In genomic region chr5:170755679-170756456, GRCh38 we compare ENCODE assay signal across 9 cellular contexts. TPM values are rescaled to one million over a fixed set of nuclear protein-coding genes. Genes with fewer than 3 reads are reported as not detected.
A peak's percentile ranks its signal among the peaks of the same experiment; 100 is the strongest.
DNase-seq lines count a peak whose midpoint lies in the region; ATAC-seq, FAIRE-seq and TF ChIP-seq lines count a peak whose summit lies in the region.
"Had no signal": no experiment of that assay in that cellular context is flagged by ENCODE, and none has a peak within 500 bp of the region (broad histone marks: within the 10 kb centered on the region; RNA-seq: fewer than 3 reads in every experiment).

No MANE protein-coding gene starts in this region.

- H3K9me3 Mint-ChIP-seq in mesothelial cell of epicardium: no peaks in the 10 kb centered on the region

- no peak overlapping the region for H3K4me3 ChIP-seq in bronchial epithelial cell (ENCODE audit: low read depth, low read length)
- H3K4me3 ChIP-seq: BLaER1 had no signal

- no peak for FAIRE-seq in bronchial epithelial cell (lab: Jason Lieb, UNC)

- H3K27me3 ChIP-seq in bronchial epithelial cell (ENCODE audit: control insufficient read depth, insufficient read depth, low read length): no peaks in the 10 kb centered on the region
- H3K27me3 ChIP-seq: BLaER1 had no signal

- H3K27ac Mint-ChIP-seq in mesothelial cell of epicardium: peak overlapping the region; percentile 65

- TF ChIP-seq CTCF in bronchial epithelial cell (IDR thresholded peaks at IDR 0.05; ENCODE audit: insufficient read depth, low read length, severe bottlenecking) (no peak), mesothelial cell of epicardium (IDR thresholded peaks at IDR 0.05; ENCODE audit: unreplicated experiment) (no peak)

- peak; percentile 55 for DNase-seq in COR-L47 (lab: John Stamatoyannopoulos, UW)
- DNase-seq in NCI-H1105 treated with DMSO at 0.1 percent for 48 hours (lab: John Stamatoyannopoulos, UW): peak; percentile 45
- peak; percentile 58 for DNase-seq in bronchial epithelial cell (ENCODE audit: low read depth)
- peak in 1 of 2 experiments; percentile 53 for DNase-seq in mesothelial cell of epicardium (ENCODE audit: low spot score in 2 of 2, unreplicated experiment in 2 of 2)
- no peak for DNase-seq in GOT3 (lab: John Stamatoyannopoulos, UW)
- DNase-seq in SK-N-DZ (ENCODE audit: low spot score): no peak
- DNase-seq in NAMALWA (ENCODE audit: low spot score): no peak

- no peak overlapping the region for H3K4me3 Mint-ChIP-seq in mesothelial cell of epicardium

- H3K36me3 Mint-ChIP-seq in mesothelial cell of epicardium: no peaks in the 10 kb centered on the region

- no peaks in the 10 kb centered on the region for H3K36me3 ChIP-seq in bronchial epithelial cell (ENCODE audit: control insufficient read depth, insufficient read depth, low read length)
- H3K36me3 ChIP-seq: BLaER1 had no signal

- peaks cover 66% of the 10 kb centered on the region for H3K4me1 Mint-ChIP-seq in mesothelial cell of epicardium

- H3K27me3 Mint-ChIP-seq in mesothelial cell of epicardium (ENCODE audit: low read depth): no peaks in the 10 kb centered on the region

- no peak for ATAC-seq in HG03039 (IDR thresholded peaks at IDR 0.05; ENCODE audit: unreplicated experiment)

RNA-seq across cellular contexts. Expression of gene GABRP, which starts 27.7 kb away (rescaled TPM):
- total RNA-seq in bronchial epithelial cell (1.2 TPM in 1 of 2 replicates, not detected in the other), mesothelial cell of epicardium (274 to 327 TPM (median 301 TPM) in 3 replicates)
- 0.81 TPM in 1 of 2 replicates, not detected in the other for polyA plus RNA-seq in SK-N-DZ (2014; cell fraction: cytosol; rRNA removed)
- polyA plus RNA-seq in SK-N-DZ (2014; cell fraction: nucleus; rRNA removed): not detected in 2 replicates

Comparison
In these comparisons a context has a peak if more than half of its experiments do, and no peak if none do; other contexts are left out.
1. DNase-seq: peak in COR-L47 (single experiment), NCI-H1105 treated with DMSO at 0.1 percent for 48 hours (single experiment) and bronchial epithelial cell (single experiment); none in GOT3 (single experiment), SK-N-DZ (single experiment) and NAMALWA (single experiment).
2. RNA of gene GABRP, which starts 27.7 kb away (total RNA-seq): 274 to 327 TPM in mesothelial cell of epicardium; 1.2 TPM in bronchial epithelial cell; every median in the first group is over 100 times any median in the second.